Comparison of ENCODE assay signal across 1 cellular context in the genomic region with DNA sequence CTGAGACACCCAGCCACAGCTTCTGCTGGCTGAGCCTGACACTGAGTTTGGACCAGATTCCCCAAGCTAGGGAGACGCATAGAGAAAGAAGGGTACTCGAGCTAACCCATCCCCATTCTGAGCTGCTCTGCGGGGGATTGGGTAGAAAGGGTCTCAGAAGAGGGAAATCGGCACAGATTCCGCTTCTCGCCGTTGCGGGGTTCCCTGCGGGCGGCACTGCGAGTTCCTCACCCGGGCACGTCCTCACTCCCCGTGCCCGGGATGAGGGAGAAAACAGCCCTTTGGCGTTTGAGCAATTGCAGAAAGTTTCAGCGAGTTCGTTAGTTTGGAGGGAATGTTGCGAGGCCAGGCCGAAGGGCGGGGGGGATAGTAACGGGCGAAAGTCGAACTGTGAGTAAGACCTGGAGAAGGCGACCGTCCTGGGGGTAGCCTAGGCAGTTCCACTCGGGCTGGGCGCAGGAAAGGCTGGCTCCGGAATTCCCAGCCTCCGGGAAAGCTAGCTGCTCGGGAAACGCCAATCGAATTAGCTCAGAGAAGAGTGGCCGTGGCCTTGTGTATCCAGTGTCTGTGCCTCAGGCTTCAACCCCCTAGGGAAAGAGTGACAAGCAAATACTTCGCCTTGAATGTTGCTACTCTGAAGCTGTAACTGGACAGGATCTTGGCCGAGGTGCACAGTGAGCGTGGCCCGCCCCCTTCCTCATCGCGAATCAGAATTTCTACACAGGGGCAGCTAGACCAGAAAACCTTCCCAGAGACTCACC.
TF ChIP-seq lines count a peak whose summit lies in the region.

No MANE protein-coding gene starts in this region.

TF ChIP-seq in GM23338, 12 proteins besides CTCF, POLR2A, EP300 and RAD21 (continued from another document):
- TF ChIP-seq, protein P1, sequence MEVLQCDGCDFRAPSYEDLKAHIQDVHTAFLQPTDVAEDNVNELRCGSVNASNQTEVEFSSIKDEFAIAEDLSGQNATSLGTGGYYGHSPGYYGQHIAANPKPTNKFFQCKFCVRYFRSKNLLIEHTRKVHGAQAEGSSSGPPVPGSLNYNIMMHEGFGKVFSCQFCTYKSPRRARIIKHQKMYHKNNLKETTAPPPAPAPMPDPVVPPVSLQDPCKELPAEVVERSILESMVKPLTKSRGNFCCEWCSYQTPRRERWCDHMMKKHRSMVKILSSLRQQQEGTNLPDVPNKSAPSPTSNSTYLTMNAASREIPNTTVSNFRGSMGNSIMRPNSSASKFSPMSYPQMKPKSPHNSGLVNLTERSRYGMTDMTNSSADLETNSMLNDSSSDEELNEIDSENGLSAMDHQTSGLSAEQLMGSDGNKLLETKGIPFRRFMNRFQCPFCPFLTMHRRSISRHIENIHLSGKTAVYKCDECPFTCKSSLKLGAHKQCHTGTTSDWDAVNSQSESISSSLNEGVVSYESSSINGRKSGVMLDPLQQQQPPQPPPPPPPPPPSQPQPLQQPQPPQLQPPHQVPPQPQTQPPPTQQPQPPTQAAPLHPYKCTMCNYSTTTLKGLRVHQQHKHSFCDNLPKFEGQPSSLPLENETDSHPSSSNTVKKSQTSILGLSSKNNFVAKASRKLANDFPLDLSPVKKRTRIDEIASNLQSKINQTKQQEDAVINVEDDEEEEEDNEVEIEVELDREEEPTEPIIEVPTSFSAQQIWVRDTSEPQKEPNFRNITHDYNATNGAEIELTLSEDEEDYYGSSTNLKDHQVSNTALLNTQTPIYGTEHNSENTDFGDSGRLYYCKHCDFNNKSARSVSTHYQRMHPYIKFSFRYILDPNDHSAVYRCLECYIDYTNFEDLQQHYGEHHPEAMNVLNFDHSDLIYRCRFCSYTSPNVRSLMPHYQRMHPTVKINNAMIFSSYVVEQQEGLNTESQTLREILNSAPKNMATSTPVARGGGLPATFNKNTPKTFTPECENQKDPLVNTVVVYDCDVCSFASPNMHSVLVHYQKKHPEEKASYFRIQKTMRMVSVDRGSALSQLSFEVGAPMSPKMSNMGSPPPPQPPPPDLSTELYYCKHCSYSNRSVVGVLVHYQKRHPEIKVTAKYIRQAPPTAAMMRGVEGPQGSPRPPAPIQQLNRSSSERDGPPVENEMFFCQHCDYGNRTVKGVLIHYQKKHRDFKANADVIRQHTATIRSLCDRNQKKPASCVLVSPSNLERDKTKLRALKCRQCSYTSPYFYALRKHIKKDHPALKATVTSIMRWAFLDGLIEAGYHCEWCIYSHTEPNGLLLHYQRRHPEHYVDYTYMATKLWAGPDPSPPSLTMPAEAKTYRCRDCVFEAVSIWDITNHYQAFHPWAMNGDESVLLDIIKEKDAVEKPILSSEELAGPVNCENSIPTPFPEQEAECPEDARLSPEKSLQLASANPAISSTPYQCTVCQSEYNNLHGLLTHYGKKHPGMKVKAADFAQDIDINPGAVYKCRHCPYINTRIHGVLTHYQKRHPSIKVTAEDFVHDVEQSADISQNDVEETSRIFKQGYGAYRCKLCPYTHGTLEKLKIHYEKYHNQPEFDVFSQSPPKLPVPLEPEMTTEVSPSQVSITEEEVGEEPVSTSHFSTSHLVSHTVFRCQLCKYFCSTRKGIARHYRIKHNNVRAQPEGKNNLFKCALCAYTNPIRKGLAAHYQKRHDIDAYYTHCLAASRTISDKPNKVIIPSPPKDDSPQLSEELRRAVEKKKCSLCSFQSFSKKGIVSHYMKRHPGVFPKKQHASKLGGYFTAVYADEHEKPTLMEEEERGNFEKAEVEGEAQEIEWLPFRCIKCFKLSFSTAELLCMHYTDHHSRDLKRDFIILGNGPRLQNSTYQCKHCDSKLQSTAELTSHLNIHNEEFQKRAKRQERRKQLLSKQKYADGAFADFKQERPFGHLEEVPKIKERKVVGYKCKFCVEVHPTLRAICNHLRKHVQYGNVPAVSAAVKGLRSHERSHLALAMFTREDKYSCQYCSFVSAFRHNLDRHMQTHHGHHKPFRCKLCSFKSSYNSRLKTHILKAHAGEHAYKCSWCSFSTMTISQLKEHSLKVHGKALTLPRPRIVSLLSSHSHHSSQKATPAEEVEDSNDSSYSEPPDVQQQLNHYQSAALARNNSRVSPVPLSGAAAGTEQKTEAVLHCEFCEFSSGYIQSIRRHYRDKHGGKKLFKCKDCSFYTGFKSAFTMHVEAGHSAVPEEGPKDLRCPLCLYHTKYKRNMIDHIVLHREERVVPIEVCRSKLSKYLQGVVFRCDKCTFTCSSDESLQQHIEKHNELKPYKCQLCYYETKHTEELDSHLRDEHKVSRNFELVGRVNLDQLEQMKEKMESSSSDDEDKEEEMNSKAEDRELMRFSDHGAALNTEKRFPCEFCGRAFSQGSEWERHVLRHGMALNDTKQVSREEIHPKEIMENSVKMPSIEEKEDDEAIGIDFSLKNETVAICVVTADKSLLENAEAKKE (CRISPR knock-in tag; IDR thresholded peaks at IDR 0.05), result no peak
- TF ChIP-seq STAT1 (IDR thresholded peaks at IDR 0.05; ENCODE audit: unreplicated experiment) (no peak), JUNB (IDR thresholded peaks at IDR 0.05; ENCODE audit: unreplicated experiment) (no peak)
- TF ChIP-seq, protein P2, sequence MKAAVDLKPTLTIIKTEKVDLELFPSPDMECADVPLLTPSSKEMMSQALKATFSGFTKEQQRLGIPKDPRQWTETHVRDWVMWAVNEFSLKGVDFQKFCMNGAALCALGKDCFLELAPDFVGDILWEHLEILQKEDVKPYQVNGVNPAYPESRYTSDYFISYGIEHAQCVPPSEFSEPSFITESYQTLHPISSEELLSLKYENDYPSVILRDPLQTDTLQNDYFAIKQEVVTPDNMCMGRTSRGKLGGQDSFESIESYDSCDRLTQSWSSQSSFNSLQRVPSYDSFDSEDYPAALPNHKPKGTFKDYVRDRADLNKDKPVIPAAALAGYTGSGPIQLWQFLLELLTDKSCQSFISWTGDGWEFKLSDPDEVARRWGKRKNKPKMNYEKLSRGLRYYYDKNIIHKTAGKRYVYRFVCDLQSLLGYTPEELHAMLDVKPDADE (IDR thresholded peaks at IDR 0.05), result no peak
